In the genomic region with DNA sequence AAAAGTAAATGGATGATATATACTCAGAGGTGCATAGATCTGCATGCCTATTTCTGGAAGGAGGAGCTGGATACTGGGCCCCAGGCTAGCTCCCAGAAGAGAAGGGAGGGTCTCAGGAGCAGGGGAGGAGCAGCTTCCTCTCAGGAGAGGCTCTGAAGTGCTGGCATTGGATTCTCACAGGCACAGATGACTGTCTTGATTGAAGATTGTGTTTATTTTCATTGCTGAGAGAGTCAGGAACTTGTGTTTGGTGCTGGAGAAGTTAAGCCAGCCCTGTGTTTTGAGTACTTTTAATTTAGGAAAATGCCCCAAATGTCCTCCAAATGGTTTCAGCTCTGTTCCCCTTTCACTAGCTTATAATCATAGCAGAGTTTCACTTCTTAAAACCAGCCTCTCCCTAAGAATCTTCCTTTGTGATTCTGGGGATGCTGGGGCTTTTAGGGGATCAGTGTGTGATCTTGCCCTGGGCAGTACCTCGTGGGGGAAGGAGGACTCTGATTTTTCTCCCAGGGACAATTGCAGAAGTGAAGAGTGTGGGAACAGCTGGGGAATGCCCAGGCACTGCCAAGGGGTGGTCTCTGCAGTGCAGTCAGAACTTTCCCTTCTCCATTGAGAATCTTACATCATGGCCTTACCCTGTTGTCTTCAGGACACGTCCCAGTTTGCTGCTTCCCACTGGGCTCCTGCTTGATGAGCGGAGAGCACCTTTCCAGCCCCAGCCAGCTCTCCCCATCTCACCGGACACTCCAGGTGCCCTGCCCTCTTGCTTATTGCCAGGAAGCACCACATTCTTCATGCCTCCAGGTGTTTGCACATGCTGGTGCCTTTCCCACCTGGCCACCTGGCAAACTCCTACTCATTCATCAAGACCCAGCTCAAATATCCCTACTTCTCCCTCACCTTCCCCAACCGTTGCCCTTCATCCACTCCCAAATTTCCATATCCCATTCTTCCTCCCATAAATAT, we compare ENCODE assay signal across 23 cellular contexts.
DNase-seq lines count a peak whose midpoint lies in the region; ATAC-seq, FAIRE-seq and TF ChIP-seq lines count a peak whose summit lies in the region.
"Had no signal": no experiment of that assay in that cellular context is flagged by ENCODE, and none has a peak within 500 bp of the region (broad histone marks: within the 10 kb centered on the region; RNA-seq: fewer than 3 reads in every experiment).

No MANE protein-coding gene starts in this region.

- no peaks in the 10 kb centered on the region for H3K27me3 ChIP-seq in endodermal cell (ENCODE audit: control insufficient read depth, insufficient read depth, low read length, poor library complexity, severe bottlenecking)

- H3K9ac ChIP-seq in endodermal cell (ENCODE audit: extremely low read depth, low read length, poor library complexity, severe bottlenecking), result no peak overlapping the region

- H3K27ac Mint-ChIP-seq in activated CD8-positive, alpha-beta memory T cell treated with anti-CD3 and anti-CD28 coated beads, Interleukin-2, amount 10 ng/mL, durations not matched to agents 7 days and 5 days, result no peak overlapping the region
- H3K27ac Mint-ChIP-seq in endodermal cell, result no peak overlapping the region
- H3K27ac Mint-ChIP-seq: activated T-helper 2 cell treated with anti-CD3 and anti-CD28 coated beads, Interferon-gamma antibody, Interleukin-2, Interleukin-4, amounts not matched to agents 10 μg/mL and 5 μg/mL and 100 μg/mL, durations not matched to agents 14 hours and 24 hours and 36 hours; brain; CD4-positive, CD25-positive, alpha-beta regulatory T cell; memory B cell; T-helper 2 cell treated with Interferon-gamma antibody and Interleukin-4, amounts not matched to agents 5 μg/mL and 100 μg/mL, for 36 hours had no signal

- CTCF ChIA-PET in activated CD8-positive, alpha-beta memory T cell treated with anti-CD3 and anti-CD28 coated beads, Interleukin-2, amount 10 ng/mL, durations not matched to agents 7 days and 5 days (lab: Charles Lee), result no interaction called here

- H3K4me1 Mint-ChIP-seq in activated CD8-positive, alpha-beta memory T cell treated with anti-CD3 and anti-CD28 coated beads, Interleukin-2, amount 10 ng/mL, durations not matched to agents 7 days and 5 days, result peaks cover 2% of the 10 kb centered on the region
- peaks cover 2% of the 10 kb centered on the region for H3K4me1 Mint-ChIP-seq in endodermal cell
- H3K4me1 Mint-ChIP-seq: CD4-positive, CD25-positive, alpha-beta regulatory T cell had no signal

- no peak overlapping the region for H3K4me3 ChIP-seq in endodermal cell (ENCODE audit: low read length)
- H3K4me3 ChIP-seq: spleen had no signal

- WGBS in endodermal cell (ENCODE audit: insufficient coverage in 1 of 2, insufficient read length in 1 of 2), 2 experiments, result 87 to 94% methylated on average over 4 to 5 of the region's 5 CpGs

- FAIRE-seq in urothelium cell line (lab: Jason Lieb, UNC), result peak; percentile 67
- FAIRE-seq: colon, endothelial cell of umbilical vein, RCC 7860 had no signal

- no peak for TF ChIP-seq CTCF in endodermal cell (conservative IDR thresholded peaks at IDR 0.05)

- no peaks in the 10 kb centered on the region for H3K9me3 ChIP-seq in endodermal cell (ENCODE audit: control insufficient read depth, low read length)
- H3K9me3 ChIP-seq: spleen had no signal

- H3K36me3 ChIP-seq in endodermal cell (ENCODE audit: control insufficient read depth, insufficient read depth, low read length), result no peaks in the 10 kb centered on the region
- H3K36me3 ChIP-seq: spleen had no signal

- no peaks in the 10 kb centered on the region for H3K36me3 Mint-ChIP-seq in activated CD8-positive, alpha-beta memory T cell treated with anti-CD3 and anti-CD28 coated beads, Interleukin-2, amount 10 ng/mL, durations not matched to agents 7 days and 5 days
- H3K36me3 Mint-ChIP-seq in endodermal cell (ENCODE audit: low read depth), result no peaks in the 10 kb centered on the region
- H3K36me3 Mint-ChIP-seq: brain; CD4-positive, CD25-positive, alpha-beta regulatory T cell; memory B cell had no signal

- no peaks in the 10 kb centered on the region for H3K9me3 Mint-ChIP-seq in activated CD8-positive, alpha-beta memory T cell treated with anti-CD3 and anti-CD28 coated beads, Interleukin-2, amount 10 ng/mL, durations not matched to agents 7 days and 5 days (ENCODE audit: low read depth)
- no peaks in the 10 kb centered on the region for H3K9me3 Mint-ChIP-seq in endodermal cell
- H3K9me3 Mint-ChIP-seq: activated T-helper 2 cell treated with anti-CD3 and anti-CD28 coated beads, Interferon-gamma antibody, Interleukin-2, Interleukin-4, amounts not matched to agents 10 μg/mL and 5 μg/mL and 100 μg/mL, durations not matched to agents 14 hours and 24 hours and 36 hours; brain; CD4-positive, CD25-positive, alpha-beta regulatory T cell; memory B cell; T-helper 2 cell treated with Interferon-gamma antibody and Interleukin-4, amounts not matched to agents 5 μg/mL and 100 μg/mL, for 36 hours had no signal

- no peak overlapping the region for H3K27ac ChIP-seq in endodermal cell (ENCODE audit: low read depth, low read length)
- H3K27ac ChIP-seq: spleen had no signal

- peaks cover 6% of the 10 kb centered on the region for H3K27me3 Mint-ChIP-seq in activated CD8-positive, alpha-beta memory T cell treated with anti-CD3 and anti-CD28 coated beads, Interleukin-2, amount 10 ng/mL, durations not matched to agents 7 days and 5 days
- peaks cover 5% of the 10 kb centered on the region for H3K27me3 Mint-ChIP-seq in endodermal cell (ENCODE audit: insufficient read depth)
- H3K27me3 Mint-ChIP-seq: brain; CD4-positive, CD25-positive, alpha-beta regulatory T cell had no signal

- H3K4me1 ChIP-seq in endodermal cell (ENCODE audit: control insufficient read depth, insufficient read depth, low read length), result no peaks in the 10 kb centered on the region

- H3K4me3 Mint-ChIP-seq in activated CD8-positive, alpha-beta memory T cell treated with anti-CD3 and anti-CD28 coated beads, Interleukin-2, amount 10 ng/mL, durations not matched to agents 7 days and 5 days, result no peak overlapping the region
- no peak overlapping the region for H3K4me3 Mint-ChIP-seq in endodermal cell
- H3K4me3 Mint-ChIP-seq: brain; CD4-positive, CD25-positive, alpha-beta regulatory T cell; memory B cell; T-helper 2 cell treated with Interferon-gamma antibody and Interleukin-4, amounts not matched to agents 5 μg/mL and 100 μg/mL, for 36 hours had no signal

- no peak for ATAC-seq in activated CD8-positive, alpha-beta memory T cell treated with anti-CD3 and anti-CD28 coated beads, Interleukin-2, amount 10 ng/mL, durations not matched to agents 7 days and 5 days
- no peak for ATAC-seq in left lobe of liver

- peak; percentile 31 for DNase-seq in activated CD8-positive, alpha-beta memory T cell treated with anti-CD3 and anti-CD28 coated beads, Interleukin-2, amount 10 ng/mL, durations not matched to agents 7 days and 5 days
- DNase-seq in activated CD8-positive, alpha-beta memory T cell treated with anti-CD3 and anti-CD28 coated beads, Interleukin-2, amount 50 U/mL, for 48 hours, result no peak
- DNase-seq in RPMI8226 (peak; percentile 16), left lobe of liver (ENCODE audit: low spot score) (peak; percentile 14), urothelium cell line (ENCODE audit: low spot score) (no peak), endodermal cell (no peak), midbrain (lab: John Stamatoyannopoulos, UW) (no peak)
- no peak for DNase-seq in activated CD4-positive, alpha-beta T cell treated with anti-CD3 and anti-CD28 coated beads, Interleukin-2, amount 50 U/mL, for 48 hours
- DNase-seq: activated CD4-positive, CD25-positive, alpha-beta regulatory T cell; CD4-positive, CD25-positive, alpha-beta regulatory T cell; DMS53; foreskin melanocyte; Kasumi-1; kidney glomerular epithelial cell; NCI-H748 treated with DMSO at 0.1 percent for 48 hours; spleen had no signal

Comparison
In these comparisons a context has a peak if more than half of its experiments do, and no peak if none do; other contexts are left out.
1. DNase-seq: peak in activated CD8-positive, alpha-beta memory T cell treated with anti-CD3 and anti-CD28 coated beads, Interleukin-2, amount 10 ng/mL, durations not matched to agents 7 days and 5 days (single experiment), RPMI8226 (single experiment) and left lobe of liver (single experiment); none in activated CD8-positive, alpha-beta memory T cell treated with anti-CD3 and anti-CD28 coated beads, Interleukin-2, amount 50 U/mL, for 48 hours (single experiment), urothelium cell line (single experiment), endodermal cell (single experiment), activated CD4-positive, alpha-beta T cell treated with anti-CD3 and anti-CD28 coated beads, Interleukin-2, amount 50 U/mL, for 48 hours (0 of 2) and midbrain (single experiment).